In genomic region chr2:393711-394696, GRCh38 we compare ENCODE assay signal across 8 cellular contexts.
DNase-seq lines count a peak whose midpoint lies in the region; ATAC-seq lines count a peak whose summit lies in the region.

No MANE protein-coding gene starts in this region.

- peak overlapping the region; percentile 33 for H3K4me3 ChIP-seq in effector memory CD4-positive, alpha-beta T cell (ENCODE audit: insufficient read depth, low read depth, low read length, poor library complexity, severe bottlenecking)
- no peak overlapping the region for H3K4me3 ChIP-seq in aorta (ENCODE audit: low read length in 2 of 2)

- peak; percentile 20 for DNase-seq in NCI-H1092 treated with DMSO at 0.1 percent for 48 hours (lab: John Stamatoyannopoulos, UW)
- peak; percentile 52 for DNase-seq in activated CD4-positive, alpha-beta T cell treated with anti-CD3 and anti-CD28 coated beads, Interleukin-2, amount 50 U/mL, for 1 hour
- peak; percentile 23 to 53 (median 46) for DNase-seq in effector memory CD4-positive, alpha-beta T cell
- DNase-seq in stimulated activated CD4-positive, alpha-beta T cell treated with anti-CD3 and anti-CD28 coated beads, Interleukin-12 subunit alpha, Interleukin-12 subunit beta, amount 100 ng/mL, for 4 hours: peak; percentile 40
- no peak for DNase-seq in MV-4-11 (lab: John Stamatoyannopoulos, UW)
- no peak for DNase-seq in aorta

- no peaks in the 10 kb centered on the region for H3K36me3 ChIP-seq in effector memory CD4-positive, alpha-beta T cell (ENCODE audit: control insufficient read depth, insufficient read depth, low read length)
- H3K36me3 ChIP-seq in aorta (ENCODE audit: control insufficient read depth in 1 of 2, insufficient read depth in 2 of 2, low read length in 1 of 2): no peaks in the 10 kb centered on the region

- WGBS in aorta, 2 donors: 74 to 77% methylated on average over 37 of the region's 37 CpGs

- H3K9me3 ChIP-seq in effector memory CD4-positive, alpha-beta T cell (ENCODE audit: control insufficient read depth, low read length): no peaks in the 10 kb centered on the region
- no peaks in the 10 kb centered on the region for H3K9me3 ChIP-seq in aorta (ENCODE audit: control insufficient read depth, low read length)

- no peaks in the 10 kb centered on the region for H3K27me3 ChIP-seq in effector memory CD4-positive, alpha-beta T cell (replicated peaks; ENCODE audit: control insufficient read depth, insufficient read depth, low read length, poor library complexity, severe bottlenecking)
- H3K27me3 ChIP-seq in aorta (ENCODE audit: control insufficient read depth in 1 of 2, insufficient read depth in 2 of 2, low read length in 1 of 2): no peaks in the 10 kb centered on the region

- no peaks in the 10 kb centered on the region for H3K4me1 ChIP-seq in effector memory CD4-positive, alpha-beta T cell (ENCODE audit: control insufficient read depth, insufficient read depth, low read length, poor library complexity, severe bottlenecking)
- H3K4me1 ChIP-seq in aorta (ENCODE audit: control insufficient read depth in 1 of 2, insufficient read depth in 2 of 2, low read length in 2 of 2): no peaks in the 10 kb centered on the region

- ATAC-seq in GM21447 (IDR thresholded peaks at IDR 0.05; ENCODE audit: unreplicated experiment): peak; percentile 83
- no peak for ATAC-seq in HG03095 (IDR thresholded peaks at IDR 0.05; ENCODE audit: unreplicated experiment)
- ATAC-seq in aorta (ENCODE audit: low FRiP score): no peak

- intact Hi-C loops in aorta (cut with DNase I): no loop called here

- H3K27ac ChIP-seq in effector memory CD4-positive, alpha-beta T cell (ENCODE audit: insufficient read depth, low read length, poor library complexity, severe bottlenecking): peak overlapping the region; percentile 49
- H3K27ac ChIP-seq in aorta (ENCODE audit: low read depth in 1 of 2, low read length in 2 of 2): no peak overlapping the region

Comparison
In these comparisons a context has a peak if more than half of its experiments do, and no peak if none do; other contexts are left out.
1. DNase-seq: peak in NCI-H1092 treated with DMSO at 0.1 percent for 48 hours (single experiment), activated CD4-positive, alpha-beta T cell treated with anti-CD3 and anti-CD28 coated beads, Interleukin-2, amount 50 U/mL, for 1 hour (single experiment), effector memory CD4-positive, alpha-beta T cell (3 of 3) and stimulated activated CD4-positive, alpha-beta T cell treated with anti-CD3 and anti-CD28 coated beads, Interleukin-12 subunit alpha, Interleukin-12 subunit beta, amount 100 ng/mL, for 4 hours (single experiment); none in MV-4-11 (single experiment) and aorta (0 of 2).